Comparison of ENCODE assay signal across 28 cellular contexts in genomic region chrX:43646800-43647199, GRCh38.
"Had no signal": no experiment of that assay in that cellular context is flagged by ENCODE, and none has a peak within 500 bp of the region (broad histone marks: within the 10 kb centered on the region; RNA-seq: fewer than 3 reads in every experiment).

No MANE protein-coding gene starts in this region.

- H3K36me3 ChIP-seq: colonic mucosa, esophagus squamous epithelium, prostate gland, suprapubic skin, transverse colon, upper lobe of right lung, uterus had no signal

- H3K4me1 ChIP-seq: colonic mucosa, prostate gland, upper lobe of right lung, uterus had no signal

- H3K36me3 Mint-ChIP-seq: naive thymus-derived CD4-positive, alpha-beta T cell had no signal

- H3K4me3 Mint-ChIP-seq: central memory CD8-positive, alpha-beta T cell; dendritic cell treated with granulocyte-macrophage colony-stimulating factor and Interleukin-4, amounts not matched to agents 40 ng/mL and 50 ng/mL, for 4 days; naive thymus-derived CD4-positive, alpha-beta T cell; nephron; stimulated activated naive CD8-positive, alpha-beta T cell treated with anti-CD3 and anti-CD28 coated beads, Interleukin-15, amount 100 ng/mL, for 72 hours had no signal

- H3K9me3 Mint-ChIP-seq: central memory CD8-positive, alpha-beta T cell; dendritic cell treated with granulocyte-macrophage colony-stimulating factor and Interleukin-4, amounts not matched to agents 40 ng/mL and 50 ng/mL, for 4 days; stimulated activated naive CD8-positive, alpha-beta T cell treated with anti-CD3 and anti-CD28 coated beads, Interleukin-15, amount 100 ng/mL, for 72 hours had no signal

- H3K4me3 ChIP-seq: colonic mucosa, esophagus squamous epithelium, lung, prostate gland, smooth muscle cell, suprapubic skin, transverse colon, upper lobe of right lung, uterus had no signal

- H3K9me3 ChIP-seq: colonic mucosa, esophagus squamous epithelium, prostate gland, suprapubic skin, transverse colon, upper lobe of right lung, uterus had no signal

- H3K27me3 Mint-ChIP-seq: central memory CD8-positive, alpha-beta T cell; dendritic cell treated with granulocyte-macrophage colony-stimulating factor and Interleukin-4, amounts not matched to agents 40 ng/mL and 50 ng/mL, for 4 days; stimulated activated naive CD8-positive, alpha-beta T cell treated with anti-CD3 and anti-CD28 coated beads, Interleukin-15, amount 100 ng/mL, for 72 hours had no signal

- DNase-seq: colonic mucosa; effector memory CD4-positive, alpha-beta T cell; erythroblast; esophagus squamous epithelium; kidney; left ventricle myocardium superior; mesendoderm; midbrain; naive thymus-derived CD4-positive, alpha-beta T cell; nucleus accumbens; right cardiac atrium; stimulated activated CD4-positive, alpha-beta T cell treated with anti-CD3 and anti-CD28 coated beads, Interleukin-12 subunit alpha, Interleukin-12 subunit beta, amount 100 ng/mL, for 4 hours; stimulated activated CD4-positive, alpha-beta T cell treated with anti-CD3 and anti-CD28 coated beads, Interleukin-1b, Interleukin-23, amount 100 ng/mL, for 48 hours; stimulated activated CD4-positive, alpha-beta T cell treated with anti-CD3 and anti-CD28 coated beads, Interleukin-4, amount 100 ng/mL, for 1 hour; stimulated activated CD8-positive, alpha-beta memory T cell treated with anti-CD3 and anti-CD28 coated beads, Interleukin-4, amount 100 ng/mL, for 48 hours; stimulated activated naive CD4-positive, alpha-beta T cell; stimulated activated naive CD8-positive, alpha-beta T cell treated with anti-CD3 and anti-CD28 coated beads, Interleukin-15, amount 100 ng/mL, for 72 hours; transverse colon; upper lobe of right lung; uterus had no signal

- H3K4me2 ChIP-seq: smooth muscle cell had no signal

- FAIRE-seq: frontal cortex had no signal

- H3K27ac ChIP-seq: colonic mucosa, esophagus squamous epithelium, prostate gland, suprapubic skin, transverse colon, upper lobe of right lung, uterus had no signal

- H3K27ac Mint-ChIP-seq: dendritic cell treated with granulocyte-macrophage colony-stimulating factor and Interleukin-4, amounts not matched to agents 40 ng/mL and 50 ng/mL, for 4 days; naive thymus-derived CD4-positive, alpha-beta T cell; nephron; stimulated activated naive CD8-positive, alpha-beta T cell treated with anti-CD3 and anti-CD28 coated beads, Interleukin-15, amount 100 ng/mL, for 72 hours had no signal

- ATAC-seq: left ventricle myocardium superior; naive thymus-derived CD4-positive, alpha-beta T cell; right cardiac atrium; stimulated activated naive CD8-positive, alpha-beta T cell treated with anti-CD3 and anti-CD28 coated beads, Interleukin-15, amount 100 ng/mL, for 72 hours; upper lobe of right lung had no signal

- H3K4me1 Mint-ChIP-seq: central memory CD8-positive, alpha-beta T cell; nephron; stimulated activated naive CD8-positive, alpha-beta T cell treated with anti-CD3 and anti-CD28 coated beads, Interleukin-15, amount 100 ng/mL, for 72 hours had no signal

- H3K27me3 ChIP-seq: colonic mucosa, esophagus squamous epithelium, suprapubic skin, transverse colon, upper lobe of right lung, uterus had no signal
